Comparison of ENCODE assay signal across 1 cellular context in genomic region chr3:42780892-42781700, GRCh38.
A peak's percentile ranks its signal among the peaks of the same experiment; 100 is the strongest.
TF ChIP-seq lines count a peak whose summit lies in the region.

No MANE protein-coding gene starts in this region.

TF ChIP-seq in IMR-90, 13 proteins besides CTCF, POLR2A, EP300 and RAD21:
- no peak for TF ChIP-seq CHD1 (IDR thresholded peaks at IDR 0.05; ENCODE audit: low read depth, low read length)
- TF ChIP-seq BHLHE40 (IDR thresholded peaks at IDR 0.05; ENCODE audit: low read depth, low read length), result no peak
- TF ChIP-seq MAFK (IDR thresholded peaks at IDR 0.05; ENCODE audit: low read depth, low read length), result no peak
- peak; percentile 58 for TF ChIP-seq SMC3 (IDR thresholded peaks at IDR 0.05; ENCODE audit: low read depth, low read length)
- TF ChIP-seq MAZ (IDR thresholded peaks at IDR 0.05; ENCODE audit: borderline replicate concordance, low read depth, low read length), result no peak
